ENCODE assay signal across 8 cellular contexts in the genomic region with DNA sequence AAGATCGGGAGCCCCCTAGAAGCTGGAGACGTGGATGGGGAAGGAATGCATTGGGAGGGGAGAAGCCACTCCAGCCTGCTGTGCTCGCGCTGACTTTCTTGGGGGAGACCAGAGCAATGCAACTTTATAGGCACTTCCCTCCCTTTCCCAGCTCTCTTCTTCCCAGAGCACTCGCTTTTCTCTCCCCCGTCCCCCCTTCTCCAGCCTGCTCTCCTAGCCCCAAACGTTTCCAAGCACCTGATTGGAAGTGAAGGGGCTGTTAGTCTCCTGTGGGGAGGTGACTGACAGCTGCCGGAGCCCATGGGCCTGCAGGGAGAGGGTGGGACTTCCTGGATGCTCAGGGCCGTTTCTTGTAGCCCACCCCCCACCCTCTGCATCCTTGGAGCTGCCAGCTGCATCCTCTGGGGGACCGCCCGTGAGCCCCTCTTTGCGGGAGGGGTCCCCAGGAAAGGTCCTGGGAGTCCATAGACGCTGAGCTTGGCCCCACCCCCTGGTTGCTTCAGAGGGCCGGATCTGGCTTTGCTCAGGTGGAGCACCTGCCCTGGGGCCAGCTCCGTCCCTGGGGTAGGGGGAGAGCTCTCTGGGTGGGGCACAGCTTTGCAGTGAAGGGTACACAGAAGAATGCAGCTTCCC. TPM values are rescaled to one million over a fixed set of nuclear protein-coding genes. Genes with fewer than 3 reads are reported as not detected.
DNase-seq lines count a peak whose midpoint lies in the region; ATAC-seq lines count a peak whose summit lies in the region.

No MANE protein-coding gene starts in this region.

- H3K9me3 Mint-ChIP-seq in activated naive CD4-positive, alpha-beta T cell treated with anti-CD3 and anti-CD28 coated beads for 36 hours: no peaks in the 10 kb centered on the region

- no peaks in the 10 kb centered on the region for H3K27me3 ChIP-seq in iPS-15b (ENCODE audit: control insufficient read depth, insufficient read depth, low read length)
- no peaks in the 10 kb centered on the region for H3K27me3 ChIP-seq in stomach smooth muscle (ENCODE audit: control insufficient read depth in 1 of 2, insufficient read depth in 2 of 2, low read length in 2 of 2)

- no peak overlapping the region for H3K27ac ChIP-seq in stomach smooth muscle (ENCODE audit: low read length)

- peak; percentile 46 for DNase-seq in activated naive CD4-positive, alpha-beta T cell treated with anti-CD3 and anti-CD28 coated beads for 36 hours
- DNase-seq in activated naive CD4-positive, alpha-beta T cell treated with anti-CD3 and anti-CD28 coated beads, Interleukin-2, amount 50 U/mL, for 16 hours: no peak
- DNase-seq in NCI-H2171 treated with DMSO at 0.1 percent for 48 hours (lab: John Stamatoyannopoulos, UW) (peak; percentile 94), amygdala (lab: John Stamatoyannopoulos, UW) (peak in 48 of 56 donors; percentile 2 to 78 (median 51))
- no peak for DNase-seq in activated effector memory CD4-positive, alpha-beta T cell treated with Interleukin-2 at 50 U/mL for 16 hours

- H3K4me3 Mint-ChIP-seq in activated naive CD4-positive, alpha-beta T cell treated with anti-CD3 and anti-CD28 coated beads for 36 hours: peak overlapping the region; percentile 66

- H3K4me1 ChIP-seq in iPS-15b (ENCODE audit: control insufficient read depth, insufficient read depth, low read length): no peaks in the 10 kb centered on the region
- peaks cover 30% of the 10 kb centered on the region for H3K4me1 ChIP-seq in stomach smooth muscle (ENCODE audit: control insufficient read depth, insufficient read depth, low read length)

- CTCF ChIA-PET in activated naive CD4-positive, alpha-beta T cell treated with anti-CD3 and anti-CD28 coated beads for 36 hours (lab: Charles Lee): interaction anchor here (1.2 kb wide), 1 partner anchor 50 kb away, joined by 5 read pairs; no protein-coding TSS in a partner anchor

- intact Hi-C loops in activated naive CD4-positive, alpha-beta T cell treated with anti-CD3 and anti-CD28 coated beads for 36 hours (cut with micrococcal nuclease): loop anchor here (5.0 kb wide), 5 partner anchors 132 to 1213 kb away; a partner anchor contains a TSS

- ATAC-seq in HG03097 (IDR thresholded peaks at IDR 0.05; ENCODE audit: low FRiP score, unreplicated experiment): no peak

- peaks cover 21% of the 10 kb centered on the region for H3K4me1 Mint-ChIP-seq in activated naive CD4-positive, alpha-beta T cell treated with anti-CD3 and anti-CD28 coated beads for 36 hours (ENCODE audit: low read depth)

- no peaks in the 10 kb centered on the region for H3K36me3 Mint-ChIP-seq in activated naive CD4-positive, alpha-beta T cell treated with anti-CD3 and anti-CD28 coated beads for 36 hours (ENCODE audit: low read depth)

- no peaks in the 10 kb centered on the region for H3K27me3 Mint-ChIP-seq in activated naive CD4-positive, alpha-beta T cell treated with anti-CD3 and anti-CD28 coated beads for 36 hours (ENCODE audit: low read depth)

- H3K9ac ChIP-seq in iPS-15b (ENCODE audit: low read depth, low read length): peak overlapping the region; percentile 60
- H3K9ac ChIP-seq in stomach smooth muscle (ENCODE audit: low read length in 2 of 2): peak overlapping the region; percentile 13 to 53

- peak overlapping the region; percentile 80 for H3K4me3 ChIP-seq in iPS-15b (ENCODE audit: low read depth, low read length)
- H3K4me3 ChIP-seq in stomach smooth muscle (ENCODE audit: low read length in 2 of 2): peak overlapping the region; percentile 4 to 54

- H3K36me3 ChIP-seq in iPS-15b (ENCODE audit: control insufficient read depth, insufficient read depth, low read length) (peaks cover 27% of the 10 kb centered on the region), stomach smooth muscle (ENCODE audit: control insufficient read depth in 2 of 2, insufficient read depth in 2 of 2, low read length in 2 of 2) (peaks cover 14% of the 10 kb centered on the region in 2 donors)

- H3K9me3 ChIP-seq in iPS-15b (ENCODE audit: control insufficient read depth, insufficient read depth, low read length) (no peaks in the 10 kb centered on the region), stomach smooth muscle (ENCODE audit: control insufficient read depth in 2 of 2, low read length in 2 of 2) (no peaks in the 10 kb centered on the region)

- no peak overlapping the region for H3K27ac Mint-ChIP-seq in activated naive CD4-positive, alpha-beta T cell treated with anti-CD3 and anti-CD28 coated beads for 36 hours

RNA-seq across cellular contexts. Expression of a gene that starts 2.5 kb away (rescaled TPM):
- total RNA-seq in activated naive CD4-positive, alpha-beta T cell treated with anti-CD3 and anti-CD28 coated beads for 36 hours: 10 to 100 TPM; 43.0 to 43.5 TPM

RNA-seq across cellular contexts. Expression of a gene that starts 17.0 kb away (rescaled TPM):
- 10 to 100 TPM; 28.7 to 36.2 TPM for total RNA-seq in activated naive CD4-positive, alpha-beta T cell treated with anti-CD3 and anti-CD28 coated beads for 36 hours

RNA-seq across cellular contexts. Expression of a gene that starts 43.7 kb away (rescaled TPM):
- total RNA-seq in activated naive CD4-positive, alpha-beta T cell treated with anti-CD3 and anti-CD28 coated beads for 36 hours: not detected

Comparison
In these comparisons a context has a peak if more than half of its experiments do, and no peak if none do; other contexts are left out.
1. DNase-seq: peak in activated naive CD4-positive, alpha-beta T cell treated with anti-CD3 and anti-CD28 coated beads for 36 hours (single experiment), NCI-H2171 treated with DMSO at 0.1 percent for 48 hours (single experiment) and amygdala (48 of 56); none in activated naive CD4-positive, alpha-beta T cell treated with anti-CD3 and anti-CD28 coated beads, Interleukin-2, amount 50 U/mL, for 16 hours (single experiment) and activated effector memory CD4-positive, alpha-beta T cell treated with Interleukin-2 at 50 U/mL for 16 hours (single experiment).